9 cellular contexts compared by ENCODE assay signal in the genomic region with DNA sequence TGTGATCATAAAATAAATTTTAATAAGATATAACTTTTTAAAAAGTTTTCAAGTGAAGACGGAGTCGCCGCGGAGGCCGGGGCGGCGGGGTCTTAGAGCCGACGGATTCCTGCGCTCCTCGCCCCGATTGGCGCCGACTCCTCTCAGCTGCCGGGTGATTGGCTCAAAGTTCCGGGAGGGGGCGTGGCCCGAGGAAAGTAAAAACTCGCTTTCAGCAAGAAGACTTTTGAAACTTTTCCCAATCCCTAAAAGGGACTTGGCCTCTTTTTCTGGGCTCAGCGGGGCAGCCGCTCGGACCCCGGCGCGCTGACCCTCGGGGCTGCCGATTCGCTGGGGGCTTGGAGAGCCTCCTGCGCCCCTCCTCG. TPM values are rescaled to one million over a fixed set of nuclear protein-coding genes. Genes with fewer than 3 reads are reported as not detected.
DNase-seq lines count a peak whose midpoint lies in the region; ATAC-seq and TF ChIP-seq lines count a peak whose summit lies in the region.
"Had no signal": no experiment of that assay in that cellular context is flagged by ENCODE, and none has a peak within 500 bp of the region (broad histone marks: within the 10 kb centered on the region; RNA-seq: fewer than 3 reads in every experiment).

A gene (plus strand): TSS at position 229 of the 365 bp plus-strand sequence. CDS start 507 bp downstream, outside the sequence.

- DNase-seq in AG09309 (ENCODE audit: low read depth), result peak; percentile 85
- peak; percentile 62 for DNase-seq in NCI-H2171 treated with DMSO at 0.1 percent for 48 hours (lab: John Stamatoyannopoulos, UW)
- DNase-seq in amniotic epithelial cell (ENCODE audit: low read depth), result peak; percentile 94
- DNase-seq in left cardiac atrium, result peak; percentile 92
- peak; percentile 91 for DNase-seq in skeletal muscle cell (ENCODE audit: low read depth)
- no peak for DNase-seq in DMS79 (lab: John Stamatoyannopoulos, UW)

- ATAC-seq in left cardiac atrium (peak; percentile 63 to 69), HG03378 (IDR thresholded peaks at IDR 0.05; ENCODE audit: unreplicated experiment) (no peak), HG03354 (IDR thresholded peaks at IDR 0.05; ENCODE audit: poor library complexity, severe bottlenecking, unreplicated experiment) (no peak)
- ATAC-seq: GM12878 had no signal

- H3K4me3 ChIP-seq in AG09309 (ENCODE audit: control insufficient read depth, low read depth, low read length) (peak within 1 kb of the TSS; percentile 88), skeletal muscle cell (ENCODE audit: low read depth, low read length) (peak within 1 kb of the TSS; percentile 87)
- H3K4me3 ChIP-seq: GM12878 had no signal

- no peak for TF ChIP-seq CTCF in AG09309 (IDR thresholded peaks at IDR 0.05; ENCODE audit: control insufficient read depth, insufficient read depth, low read depth, low read length, missing control alignments)

- intact Hi-C loops in left cardiac atrium (cut with DNase I), result loop anchor here in 1 of 2 donors (5.0 kb wide), 1 partner anchor 711 kb away; no protein-coding TSS in a partner anchor

RNA-seq across cellular contexts. Expression of the gene that starts here (rescaled TPM):
- total RNA-seq in left cardiac atrium, result 1 to 10 TPM; 1.9 to 5.3 TPM
- total RNA-seq: GM12878 had no signal

Comparison
In these comparisons a context has a peak if more than half of its experiments do, and no peak if none do; other contexts are left out.
1. ATAC-seq: peak in left cardiac atrium (2 of 2); none in HG03378 (single experiment) and HG03354 (single experiment).